Comparison of ENCODE assay signal across 23 cellular contexts in genomic region chr2:64337314-64337713, GRCh38.
DNase-seq lines count a peak whose midpoint lies in the region; ATAC-seq and TF ChIP-seq lines count a peak whose summit lies in the region.
"Had no signal": no experiment of that assay in that cellular context is flagged by ENCODE, and none has a peak within 500 bp of the region (broad histone marks: within the 10 kb centered on the region; RNA-seq: fewer than 3 reads in every experiment).

No MANE protein-coding gene starts in this region.

- TF ChIP-seq RAD21 in HCT116 (IDR thresholded peaks at IDR 0.05; ENCODE audit: low read depth) = peak; percentile 58

- POLR2A ChIA-PET in HCT116 (lab: Charles Lee) = no interaction called here

- intact Hi-C loops in HCT116 (cut with micrococcal nuclease) = loop anchor here (10.0 kb wide), 1 partner anchor 1237 kb away; no protein-coding TSS in a partner anchor
- intact Hi-C loops in activated T-helper 2 cell treated with anti-CD3 and anti-CD28 coated beads, Interferon-gamma antibody, Interleukin-2, Interleukin-4, amounts not matched to agents 10 μg/mL and 5 μg/mL and 100 μg/mL, durations not matched to agents 14 hours and 24 hours and 36 hours (cut with micrococcal nuclease) = no loop called here
- intact Hi-C loops in left colon (cut with DNase I, micrococcal nuclease) = loop anchor here in 1 of 2 donors (10.0 kb wide), 1 partner anchor 217 kb away; no protein-coding TSS in a partner anchor

- no peaks in the 10 kb centered on the region for H3K9me3 ChIP-seq in BE2C
- no peaks in the 10 kb centered on the region for H3K9me3 ChIP-seq in HCT116 (ENCODE audit: control insufficient read depth in 1 of 2, insufficient read depth in 1 of 2, low read depth in 1 of 2, low read length in 2 of 2)
- H3K9me3 ChIP-seq in OCI-LY1 (ENCODE audit: low read length) = no peaks in the 10 kb centered on the region
- H3K9me3 ChIP-seq: BLaER1, Peyer's patch had no signal

- no peaks in the 10 kb centered on the region for H3K4me1 ChIP-seq in BE2C
- H3K4me1 ChIP-seq in HCT116 (ENCODE audit: control insufficient read depth in 1 of 2, insufficient read depth in 2 of 2, low read length in 2 of 2) = peaks cover 0 to 8% of the 10 kb centered on the region in 2 experiments; a peak in 2 of 4 replicates
- peaks cover 3% of the 10 kb centered on the region for H3K4me1 ChIP-seq in OCI-LY1 (ENCODE audit: insufficient read depth, low read length, severe bottlenecking)
- H3K4me1 ChIP-seq: BLaER1, Peyer's patch had no signal

- no peaks in the 10 kb centered on the region for H3K27me3 ChIP-seq in BE2C
- H3K27me3 ChIP-seq in HCT116 (ENCODE audit: insufficient read depth, low read length) = no peaks in the 10 kb centered on the region
- H3K27me3 ChIP-seq in OCI-LY1 (ENCODE audit: insufficient read depth, low read length) = no peaks in the 10 kb centered on the region
- H3K27me3 ChIP-seq: BLaER1, Peyer's patch had no signal

- no peaks in the 10 kb centered on the region for H3K36me3 Mint-ChIP-seq in chondrocyte (ENCODE audit: low read depth)
- no peaks in the 10 kb centered on the region for H3K36me3 Mint-ChIP-seq in activated T-helper 2 cell treated with anti-CD3 and anti-CD28 coated beads, Interferon-gamma antibody, Interleukin-2, Interleukin-4, amounts not matched to agents 10 μg/mL and 5 μg/mL and 100 μg/mL, durations not matched to agents 14 hours and 24 hours and 36 hours (ENCODE audit: low read depth)
- H3K36me3 Mint-ChIP-seq: CD4-positive, CD25-positive, alpha-beta regulatory T cell; IgD-negative memory B cell had no signal

- H3K4me3 Mint-ChIP-seq in chondrocyte (ENCODE audit: unreplicated experiment) = no peak overlapping the region
- H3K4me3 Mint-ChIP-seq in activated T-helper 2 cell treated with anti-CD3 and anti-CD28 coated beads, Interferon-gamma antibody, Interleukin-2, Interleukin-4, amounts not matched to agents 10 μg/mL and 5 μg/mL and 100 μg/mL, durations not matched to agents 14 hours and 24 hours and 36 hours (ENCODE audit: low read depth) = no peak overlapping the region
- H3K4me3 Mint-ChIP-seq: CD4-positive, CD25-positive, alpha-beta regulatory T cell; IgD-negative memory B cell had no signal

- ATAC-seq in HCT116 (peak; percentile 57; the same call in 1 of the 2 replicates), left colon (no peak), GM19023 (IDR thresholded peaks at IDR 0.05; ENCODE audit: unreplicated experiment) (no peak)
- ATAC-seq: GM12878 had no signal

- H3K79me2 ChIP-seq in HCT116 (ENCODE audit: insufficient read depth, low read length) = no peaks in the 10 kb centered on the region
- H3K79me2 ChIP-seq in OCI-LY1 (ENCODE audit: insufficient read depth, low read length) = no peaks in the 10 kb centered on the region

- no peaks in the 10 kb centered on the region for H4K20me1 ChIP-seq in HCT116 (ENCODE audit: insufficient read depth)
- no peaks in the 10 kb centered on the region for H4K20me1 ChIP-seq in OCI-LY1 (ENCODE audit: insufficient read depth, low read length)
- H4K20me1 ChIP-seq: BLaER1 had no signal

- H3K9ac ChIP-seq in HCT116 (ENCODE audit: low read length) (no peak overlapping the region), OCI-LY1 (ENCODE audit: low read length) (no peak overlapping the region)
- H3K9ac ChIP-seq: BLaER1, KMS-11 had no signal

- DNase-seq in BE2C (peak; percentile 8), HCT116 (ENCODE audit: low read depth, low spot score) (no peak), chondrocyte (ENCODE audit: low spot score) (no peak), nucleus accumbens (lab: John Stamatoyannopoulos, UW) (no peak), left colon (no peak)
- DNase-seq in activated T-helper 2 cell treated with anti-CD3 and anti-CD28 coated beads, Interferon-gamma antibody, Interleukin-2, Interleukin-4, amounts not matched to agents 10 μg/mL and 5 μg/mL and 100 μg/mL, durations not matched to agents 14 hours and 24 hours and 36 hours (ENCODE audit: low spot score) = no peak
- DNase-seq: CD4-positive, CD25-positive, alpha-beta regulatory T cell; DMS53; NCI-H1048; NCI-H1417; NCI-H187; NCI-H2081 treated with DMSO at 0.1 percent for 48 hours; NCI-H2171 treated with DMSO at 0.1 percent for 48 hours; NCI-H774; SIG-M5 had no signal

- no peak overlapping the region for H3K4me3 ChIP-seq in BE2C (ENCODE audit: low read depth, low read length)
- H3K4me3 ChIP-seq in HCT116 (replicated peaks in 1 of 2; ENCODE audit: low read depth in 1 of 2, low read length in 2 of 2) = no peak overlapping the region
- H3K4me3 ChIP-seq in OCI-LY1 (ENCODE audit: low read depth, low read length, poor library complexity, severe bottlenecking) = no peak overlapping the region
- H3K4me3 ChIP-seq: BLaER1, GM12878, Peyer's patch, SK-N-MC had no signal

- RAD21 ChIA-PET in HCT116 (lab: Charles Lee; ENCODE audit: low non-redundant PET in 1 of 2, low total read pairs in 2 of 2, uncharacterized antibody in 2 of 2, unreplicated experiment in 2 of 2) = no interaction called here

- H2AFZ ChIP-seq in HCT116 (ENCODE audit: low read depth, low read length, poor library complexity, severe bottlenecking) = no peak overlapping the region
- H2AFZ ChIP-seq in OCI-LY1 (ENCODE audit: low read length) = no peak overlapping the region

- H3K27ac ChIP-seq in HCT116 (ENCODE audit: low read depth, low read length) (no peak overlapping the region), OCI-LY1 (ENCODE audit: low read depth, low read length, poor library complexity, severe bottlenecking) (no peak overlapping the region)
- H3K27ac ChIP-seq: BLaER1, KMS-11, Peyer's patch, SK-N-MC had no signal

- TF ChIP-seq CTCF in BE2C (IDR thresholded peaks at IDR 0.05; ENCODE audit: low read depth, low read length) (peak; percentile 6; the same call in 1 of the 2 replicates), HCT116 (IDR thresholded peaks at IDR 0.05 in 2 of 3, conservative IDR thresholded peaks at IDR 0.05 in 1 of 3; ENCODE audit: borderline replicate concordance in 1 of 3, insufficient read depth in 1 of 3, low read depth in 2 of 3, low read length in 2 of 3) (peak in 2 of 3 experiments; percentile 24 to 38; a peak in 2 of 6 replicates), OCI-LY1 (IDR thresholded peaks at IDR 0.05; ENCODE audit: low read length) (peak; percentile 19; the same call in 1 of the 2 replicates), chondrocyte (IDR thresholded peaks at IDR 0.05) (peak; percentile 8)

- peaks cover 3% of the 10 kb centered on the region for H3K9me3 Mint-ChIP-seq in chondrocyte (ENCODE audit: low read depth)
- H3K9me3 Mint-ChIP-seq in activated T-helper 2 cell treated with anti-CD3 and anti-CD28 coated beads, Interferon-gamma antibody, Interleukin-2, Interleukin-4, amounts not matched to agents 10 μg/mL and 5 μg/mL and 100 μg/mL, durations not matched to agents 14 hours and 24 hours and 36 hours = no peaks in the 10 kb centered on the region
- H3K9me3 Mint-ChIP-seq: CD4-positive, CD25-positive, alpha-beta regulatory T cell; IgD-negative memory B cell had no signal

- no peaks in the 10 kb centered on the region for H3K9me2 ChIP-seq in HCT116 (ENCODE audit: insufficient read depth)
- no peaks in the 10 kb centered on the region for H3K9me2 ChIP-seq in OCI-LY1 (ENCODE audit: low read depth, low read length)

- TF ChIP-seq POLR2A in HCT116 (IDR thresholded peaks at IDR 0.05; ENCODE audit: borderline replicate concordance, extremely low read depth, insufficient read depth, insufficient read length) = no peak

- BruUV-seq in HCT116 (replicated peaks; lab: Mats Ljungman, UMichigan) = no TSS peak

- CTCF ChIA-PET in HCT116 (lab: Charles Lee) = no interaction called here

- H3K27me3 Mint-ChIP-seq in chondrocyte (ENCODE audit: low read depth) = peaks cover 5% of the 10 kb centered on the region
- peaks cover 12% of the 10 kb centered on the region for H3K27me3 Mint-ChIP-seq in activated T-helper 2 cell treated with anti-CD3 and anti-CD28 coated beads, Interferon-gamma antibody, Interleukin-2, Interleukin-4, amounts not matched to agents 10 μg/mL and 5 μg/mL and 100 μg/mL, durations not matched to agents 14 hours and 24 hours and 36 hours (ENCODE audit: low read depth)
- H3K27me3 Mint-ChIP-seq: CD4-positive, CD25-positive, alpha-beta regulatory T cell had no signal

- no peaks in the 10 kb centered on the region for H3F3A ChIP-seq in OCI-LY1 (ENCODE audit: insufficient read depth, low read length)

- no peak overlapping the region for H3K4me2 ChIP-seq in HCT116 (ENCODE audit: low read length)
- H3K4me2 ChIP-seq in OCI-LY1 (ENCODE audit: low read length) = no peak overlapping the region
- H3K4me2 ChIP-seq: BLaER1 had no signal

- H3K36me3 ChIP-seq in BE2C (no peaks in the 10 kb centered on the region), HCT116 (ENCODE audit: control insufficient read depth in 1 of 2, insufficient read depth in 2 of 2, low read length in 2 of 2) (no peaks in the 10 kb centered on the region), OCI-LY1 (ENCODE audit: insufficient read depth, low read length) (no peaks in the 10 kb centered on the region)
- H3K36me3 ChIP-seq: BLaER1, Peyer's patch had no signal

- no peak overlapping the region for H3K27ac Mint-ChIP-seq in chondrocyte (ENCODE audit: unreplicated experiment)
- H3K27ac Mint-ChIP-seq in activated T-helper 2 cell treated with anti-CD3 and anti-CD28 coated beads, Interferon-gamma antibody, Interleukin-2, Interleukin-4, amounts not matched to agents 10 μg/mL and 5 μg/mL and 100 μg/mL, durations not matched to agents 14 hours and 24 hours and 36 hours = no peak overlapping the region
- H3K27ac Mint-ChIP-seq: CD4-positive, CD25-positive, alpha-beta regulatory T cell; IgD-negative memory B cell had no signal

- H3K4me1 Mint-ChIP-seq in chondrocyte (ENCODE audit: low read depth) = peaks cover 8% of the 10 kb centered on the region
- no peaks in the 10 kb centered on the region for H3K4me1 Mint-ChIP-seq in activated T-helper 2 cell treated with anti-CD3 and anti-CD28 coated beads, Interferon-gamma antibody, Interleukin-2, Interleukin-4, amounts not matched to agents 10 μg/mL and 5 μg/mL and 100 μg/mL, durations not matched to agents 14 hours and 24 hours and 36 hours (ENCODE audit: low read depth)
- H3K4me1 Mint-ChIP-seq: IgD-negative memory B cell had no signal

TF ChIP-seq in HCT116, 20 proteins besides CTCF, POLR2A, EP300 and RAD21:
- TF ChIP-seq ELF1 (IDR thresholded peaks at IDR 0.05; ENCODE audit: borderline replicate concordance, low read depth) (no peak), ZFX (IDR thresholded peaks at IDR 0.05) (no peak), ZNF274 (IDR thresholded peaks at IDR 0.05; ENCODE audit: low read depth, low read length) (no peak), SIN3A (IDR thresholded peaks at IDR 0.05; ENCODE audit: low read depth) (no peak), JUND (IDR thresholded peaks at IDR 0.05) (no peak), FOSL1 (IDR thresholded peaks at IDR 0.05; ENCODE audit: low read depth) (no peak)
TF ChIP-seq in HCT116: peak in this region for 0.
